In genomic region chr7:139844779-139845442, GRCh38 we compare ENCODE assay signal across 13 cellular contexts. TPM values are rescaled to one million over a fixed set of nuclear protein-coding genes. Genes with fewer than 3 reads are reported as not detected.
A peak's percentile ranks its signal among the peaks of the same experiment; 100 is the strongest.
DNase-seq lines count a peak whose midpoint lies in the region; ATAC-seq and TF ChIP-seq lines count a peak whose summit lies in the region.
"Had no signal": no experiment of that assay in that cellular context is flagged by ENCODE, and none has a peak within 500 bp of the region (broad histone marks: within the 10 kb centered on the region; RNA-seq: fewer than 3 reads in every experiment).

No MANE protein-coding gene starts in this region.

- H4K91ac ChIP-seq in neuronal stem cell (ENCODE audit: low read depth, low read length, poor library complexity), result no peak overlapping the region

- no peaks in the 10 kb centered on the region for H3K79me1 ChIP-seq in neuronal stem cell (ENCODE audit: low read depth, low read length)

- intact Hi-C loops in Calu3 (cut with micrococcal nuclease; ENCODE audit: unreplicated experiment), result loop anchor here (5.0 kb wide), 1 partner anchor 152 kb away; no protein-coding TSS in a partner anchor

- no peak overlapping the region for H3K18ac ChIP-seq in neuronal stem cell (ENCODE audit: low read length)

- H3K4me1 Mint-ChIP-seq in Calu3 (ENCODE audit: low read depth, unreplicated experiment), result peaks cover 22% of the 10 kb centered on the region
- H3K4me1 Mint-ChIP-seq in stimulated activated naive B cell treated with anti-CD40 and anti-IgM and Interleukin-4, amounts not matched to agents 10 μg/mL and 1 μg/mL and 100 μg/mL, for 72 hours, result peaks cover 9 to 15% of the 10 kb centered on the region in 2 donors

- no peaks in the 10 kb centered on the region for H3K36me3 ChIP-seq in neuronal stem cell (replicated peaks in 1 of 2; ENCODE audit: control insufficient read depth in 2 of 2, insufficient read depth in 2 of 2, low read length in 2 of 2)

- H3K36me3 Mint-ChIP-seq in Calu3 (ENCODE audit: insufficient read depth, unreplicated experiment), result no peaks in the 10 kb centered on the region
- H3K36me3 Mint-ChIP-seq in stimulated activated naive B cell treated with anti-CD40 and anti-IgM and Interleukin-4, amounts not matched to agents 10 μg/mL and 1 μg/mL and 100 μg/mL, for 72 hours, result no peaks in the 10 kb centered on the region
- H3K36me3 Mint-ChIP-seq: CD8-positive, alpha-beta T cell had no signal

- H2AFZ ChIP-seq in neuronal stem cell (ENCODE audit: low read length), result no peak overlapping the region

- H3K27me3 Mint-ChIP-seq in Calu3 (ENCODE audit: unreplicated experiment), result no peaks in the 10 kb centered on the region
- H3K27me3 Mint-ChIP-seq in stimulated activated naive B cell treated with anti-CD40 and anti-IgM and Interleukin-4, amounts not matched to agents 10 μg/mL and 1 μg/mL and 100 μg/mL, for 72 hours, result peaks cover 0 to 5% of the 10 kb centered on the region in 2 donors

- no peak overlapping the region for H3K27ac Mint-ChIP-seq in Calu3 (ENCODE audit: unreplicated experiment)
- H3K27ac Mint-ChIP-seq in stimulated activated naive B cell treated with anti-CD40 and anti-IgM and Interleukin-4, amounts not matched to agents 10 μg/mL and 1 μg/mL and 100 μg/mL, for 72 hours, result no peak overlapping the region
- H3K27ac Mint-ChIP-seq: CD8-positive, alpha-beta T cell; HFFc6 had no signal

- no peak overlapping the region for H2BK120ac ChIP-seq in neuronal stem cell (ENCODE audit: low read depth, low read length)

- H2BK15ac ChIP-seq in neuronal stem cell (ENCODE audit: low read length), result peak overlapping the region; percentile 35

- no peak overlapping the region for H2AK5ac ChIP-seq in neuronal stem cell (ENCODE audit: low read depth, low read length)

- no peak overlapping the region for H3K23ac ChIP-seq in neuronal stem cell (ENCODE audit: low read depth, low read length, poor library complexity)

- H3K4ac ChIP-seq in neuronal stem cell (ENCODE audit: low read length), result no peak overlapping the region

- no peak overlapping the region for H3K9ac ChIP-seq in neuronal stem cell (ENCODE audit: low read depth, low read length, poor library complexity)

- no peak for TF ChIP-seq CTCF in Calu3 (IDR thresholded peaks at IDR 0.05; ENCODE audit: unreplicated experiment)

- H4K8ac ChIP-seq in neuronal stem cell (ENCODE audit: low read depth, low read length), result no peak overlapping the region

- H2BK12ac ChIP-seq in neuronal stem cell (ENCODE audit: low read length), result no peak overlapping the region

- WGBS in neuronal stem cell (ENCODE audit: extremely low coverage in 2 of 2, insufficient read length in 2 of 2, insufficient replicate concordance in 1 of 2), 2 donors, result no CpG with 5 or more reads among the region's 4 CpGs

- no peak overlapping the region for H3K27ac ChIP-seq in neuronal stem cell (replicated peaks; ENCODE audit: low read length)

- H3K4me3 Mint-ChIP-seq in Calu3 (ENCODE audit: low read depth, unreplicated experiment), result no peak overlapping the region
- H3K4me3 Mint-ChIP-seq in stimulated activated naive B cell treated with anti-CD40 and anti-IgM and Interleukin-4, amounts not matched to agents 10 μg/mL and 1 μg/mL and 100 μg/mL, for 72 hours, result no peak overlapping the region
- H3K4me3 Mint-ChIP-seq: CD8-positive, alpha-beta T cell; HFFc6 had no signal

- DNase-seq in Calu3, result peak; percentile 50
- peak; percentile 16 for DNase-seq in NCI-H2029 treated with DMSO at 0.1 percent for 48 hours (lab: John Stamatoyannopoulos, UW)
- no peak for DNase-seq in neuronal stem cell (ENCODE audit: low spot score)
- no peak for DNase-seq in stimulated activated naive B cell treated with anti-CD40 and anti-IgM and Interleukin-4, amounts not matched to agents 10 μg/mL and 1 μg/mL and 100 μg/mL, for 72 hours
- DNase-seq in HUDEP-2 (lab: John Stamatoyannopoulos, UW; ENCODE audit: unreplicated experiment in 76 of 76), result no peak
- DNase-seq in SKM-1 treated with dmso at 0.1 percent for 144 hours (lab: John Stamatoyannopoulos, UW; ENCODE audit: unreplicated experiment), result no peak
- DNase-seq: CD8-positive, alpha-beta T cell; HFFc6; NCI-H1417; NCI-H1930; NCI-H510A had no signal

- no peaks in the 10 kb centered on the region for H3K27me3 ChIP-seq in neuronal stem cell (ENCODE audit: control insufficient read depth in 3 of 3, insufficient read depth in 3 of 3, low read depth in 1 of 3, low read length in 3 of 3)

- no TSS peak for BruUV-seq in Calu3 (replicated peaks; lab: Mats Ljungman, UMichigan)

- H3K9me3 Mint-ChIP-seq in Calu3 (ENCODE audit: low read depth, unreplicated experiment), result peaks cover 3% of the 10 kb centered on the region
- peaks cover 0 to 1% of the 10 kb centered on the region in 2 donors for H3K9me3 Mint-ChIP-seq in stimulated activated naive B cell treated with anti-CD40 and anti-IgM and Interleukin-4, amounts not matched to agents 10 μg/mL and 1 μg/mL and 100 μg/mL, for 72 hours
- H3K9me3 Mint-ChIP-seq: CD8-positive, alpha-beta T cell; HFFc6 had no signal

- no peaks in the 10 kb centered on the region for H3K4me1 ChIP-seq in neuronal stem cell (ENCODE audit: control insufficient read depth in 2 of 2, insufficient read depth in 1 of 2, low read depth in 1 of 2, low read length in 2 of 2)

- no peak overlapping the region for H2BK5ac ChIP-seq in neuronal stem cell (ENCODE audit: low read length)

- peak overlapping the region; percentile 6 for H3K14ac ChIP-seq in neuronal stem cell (ENCODE audit: low read length)

- no peak overlapping the region for H3K4me2 ChIP-seq in neuronal stem cell (ENCODE audit: insufficient read depth, low read length, poor library complexity, severe bottlenecking)

- ATAC-seq in esophagus mucosa, result peak; percentile 72
- no peak for ATAC-seq in stimulated activated naive B cell treated with anti-CD40 and anti-IgM and Interleukin-4, amounts not matched to agents 10 μg/mL and 1 μg/mL and 100 μg/mL, for 72 hours (replicated peaks)
- ATAC-seq: CD8-positive, alpha-beta T cell; HepG2 had no signal

- CTCF ChIA-PET in Calu3 (lab: Charles Lee), result interaction anchor here (0.7 kb wide), 1 partner anchor 172 kb away, joined by 6 read pairs; no protein-coding TSS in a partner anchor

- peaks cover 0 to 2% of the 10 kb centered on the region in 2 donors for H3K9me3 ChIP-seq in neuronal stem cell (replicated peaks in 1 of 2; ENCODE audit: control insufficient read depth in 2 of 2, insufficient read depth in 1 of 2, low read depth in 1 of 2, low read length in 2 of 2)

- no peak overlapping the region for H3K4me3 ChIP-seq in neuronal stem cell (ENCODE audit: low read length in 2 of 2)

RNA-seq across cellular contexts. Expression of gene TBXAS1, which starts 15.8 kb away (rescaled TPM):
- total RNA-seq in Calu3 (2022), result 31.2 and 33.0 TPM in 2 replicates
- total RNA-seq in esophagus mucosa, result 10.8 TPM
- polyA plus RNA-seq in neuronal stem cell (2013, experiment 1 of 2), result 3.9 TPM
- 3.3 TPM for polyA plus RNA-seq in neuronal stem cell (2013, experiment 2 of 2)

Comparison
In these comparisons a context has a peak if more than half of its experiments do, and no peak if none do; other contexts are left out.
1. DNase-seq: peak in Calu3 (single experiment) and NCI-H2029 treated with DMSO at 0.1 percent for 48 hours (single experiment); none in neuronal stem cell (single experiment), stimulated activated naive B cell treated with anti-CD40 and anti-IgM and Interleukin-4, amounts not matched to agents 10 μg/mL and 1 μg/mL and 100 μg/mL, for 72 hours (single experiment), HUDEP-2 (0 of 76) and SKM-1 treated with dmso at 0.1 percent for 144 hours (single experiment).